ENCODE assay signal across 1 cellular context in genomic region chr22:19762315-19763140, GRCh38.
TF ChIP-seq lines count a peak whose summit lies in the region.

No MANE protein-coding gene starts in this region.

TF ChIP-seq in SK-N-SH treated with all-trans-retinoic acid at 6 μM for 48 hours, 23 proteins besides CTCF, POLR2A, EP300 and RAD21 (continued from another document):
- TF ChIP-seq ZNF565 (CRISPR knock-in tag; conservative IDR thresholded peaks at IDR 0.05; ENCODE audit: low read depth), result no peak
- no peak for TF ChIP-seq POU6F1 (CRISPR knock-in tag; IDR thresholded peaks at IDR 0.05; ENCODE audit: borderline replicate concordance, low read depth)
- TF ChIP-seq SNAI2 (CRISPR knock-in tag; IDR thresholded peaks at IDR 0.05), result no peak
- no peak for TF ChIP-seq TSHZ2 (CRISPR knock-in tag; IDR thresholded peaks at IDR 0.05)
- TF ChIP-seq BACH2 (CRISPR knock-in tag; IDR thresholded peaks at IDR 0.05; ENCODE audit: borderline replicate concordance), result no peak
- no peak for TF ChIP-seq TCF4 (CRISPR knock-in tag; IDR thresholded peaks at IDR 0.05; ENCODE audit: borderline replicate concordance)
- TF ChIP-seq GLIS3 (CRISPR knock-in tag; IDR thresholded peaks at IDR 0.05), result no peak
- TF ChIP-seq PPARA (CRISPR knock-in tag; IDR thresholded peaks at IDR 0.05; ENCODE audit: borderline replicate concordance), result no peak
- TF ChIP-seq ARNTL (CRISPR knock-in tag; IDR thresholded peaks at IDR 0.05; ENCODE audit: borderline replicate concordance, low read depth), result no peak
- no peak for TF ChIP-seq CSRNP3 (CRISPR knock-in tag; IDR thresholded peaks at IDR 0.05)
- no peak for TF ChIP-seq ESRRG (CRISPR knock-in tag; IDR thresholded peaks at IDR 0.05)
- no peak for TF ChIP-seq ZFP30 (CRISPR knock-in tag; IDR thresholded peaks at IDR 0.05)
- TF ChIP-seq PATZ1 (CRISPR knock-in tag; IDR thresholded peaks at IDR 0.05; ENCODE audit: borderline replicate concordance), result no peak
- TF ChIP-seq RARB (CRISPR knock-in tag; IDR thresholded peaks at IDR 0.05), result no peak
- TF ChIP-seq TOX (CRISPR knock-in tag; IDR thresholded peaks at IDR 0.05; ENCODE audit: borderline replicate concordance), result no peak
- no peak for TF ChIP-seq CSDC2 (CRISPR knock-in tag; IDR thresholded peaks at IDR 0.05)
- no peak for TF ChIP-seq ISL1 (CRISPR knock-in tag; IDR thresholded peaks at IDR 0.05)
- TF ChIP-seq ZFP3 (CRISPR knock-in tag; IDR thresholded peaks at IDR 0.05), result no peak
